In the genomic region with DNA sequence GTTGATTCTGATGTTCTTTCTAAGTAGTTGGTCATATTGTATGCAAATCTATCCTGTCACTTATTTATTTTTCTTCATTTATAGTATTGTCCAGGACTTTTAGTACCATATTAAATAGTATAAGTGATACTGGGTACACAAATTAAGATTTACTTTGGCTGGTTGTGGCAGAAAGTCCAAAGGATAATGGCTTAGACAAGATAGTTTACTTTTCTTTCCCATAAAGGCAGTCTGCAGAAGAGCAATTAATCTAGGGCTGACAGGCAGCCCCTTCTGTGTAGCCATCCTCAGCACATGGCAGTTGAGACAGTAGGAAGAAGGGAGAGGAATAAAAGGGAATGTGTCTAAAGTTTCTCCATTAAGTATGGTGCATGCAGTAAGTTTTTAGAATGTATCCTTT, we compare ENCODE assay signal across 22 cellular contexts.
"Had no signal": no experiment of that assay in that cellular context is flagged by ENCODE, and none has a peak within 500 bp of the region (broad histone marks: within the 10 kb centered on the region; RNA-seq: fewer than 3 reads in every experiment).

No MANE protein-coding gene starts in this region.

- H3K27me3 ChIP-seq: brain microvascular endothelial cell, gastrocnemius medialis, right atrium auricular region, suprapubic skin, tibial artery, upper lobe of right lung had no signal

- H3K4me1 ChIP-seq: upper lobe of right lung had no signal

- ATAC-seq: activated T-cell treated with anti-CD3 and anti-CD28 coated beads, Interleukin-2, amount 50 U/mL, for 4 hours; effector memory CD8-positive, alpha-beta T cell; gastrocnemius medialis; left ventricle myocardium superior; mucosa of descending colon; natural killer cell treated with Interleukin-12 subunit alpha and Interleukin-12 subunit beta and Interleukin-15 and Interleukin-18, amount 100 ng/mL, for 72 hours; upper lobe of right lung had no signal

- H3K4me3 ChIP-seq: coronary artery, dorsolateral prefrontal cortex, gastrocnemius medialis, mucosa of descending colon, right atrium auricular region, suprapubic skin, tibial artery, upper lobe of right lung had no signal

- H3K27ac ChIP-seq: brain microvascular endothelial cell, coronary artery, dorsolateral prefrontal cortex, gastrocnemius medialis, right atrium auricular region, suprapubic skin, tibial artery, upper lobe of right lung had no signal

- H3K36me3 ChIP-seq: gastrocnemius medialis had no signal

- H3K9me3 ChIP-seq: gastrocnemius medialis, mucosa of descending colon, right atrium auricular region, suprapubic skin, upper lobe of right lung had no signal

- DNase-seq: activated CD4-positive, alpha-beta T cell treated with anti-CD3 and anti-CD28 coated beads for 1 hour; activated CD4-positive, alpha-beta T cell treated with anti-CD3 and anti-CD28 coated beads, Interleukin-2, amount 50 U/mL, for 1 hour; activated CD8-positive, alpha-beta memory T cell treated with anti-CD3 and anti-CD28 coated beads for 24 hours; activated CD8-positive, alpha-beta memory T cell treated with anti-CD3 and anti-CD28 coated beads, Interleukin-2, amount 50 U/mL, for 4 hours; activated naive CD4-positive, alpha-beta T cell treated with Interleukin-2 at 50 U/mL for 16 hours; activated T-cell treated with anti-CD3 and anti-CD28 coated beads, Interleukin-2, amount 50 U/mL, for 4 hours; brain microvascular endothelial cell; dorsolateral prefrontal cortex; effector memory CD8-positive, alpha-beta T cell; erythroblast; gastrocnemius medialis; glutamatergic neuron; left ventricle myocardium superior; mucosa of descending colon; stimulated activated naive CD4-positive, alpha-beta T cell; T-helper 9 cell; tibial artery; upper lobe of right lung had no signal
